Comparison of ENCODE assay signal across 8 cellular contexts in genomic region chr1:9428601-9429368, GRCh38.
A peak's percentile ranks its signal among the peaks of the same experiment; 100 is the strongest.
DNase-seq lines count a peak whose midpoint lies in the region; ATAC-seq lines count a peak whose summit lies in the region.

No MANE protein-coding gene starts in this region.

- H3K27ac ChIP-seq in BLaER1 treated with 17β-estradiol and CSF1 and Interleukin-3, amounts not matched to agents 10 nM and 100 nM: peak overlapping the region; percentile 43 to 90 (median 75); a peak in 21 of 22 replicates

- POLR2A ChIA-PET in activated CD4-positive, alpha-beta T cell treated with anti-CD3 and anti-CD28 coated beads, Interleukin-2, amount 10 ng/mL, durations not matched to agents 7 days and 5 days (lab: Charles Lee): no interaction called here

- H3K27me3 ChIP-seq in BLaER1 treated with 17β-estradiol and CSF1 and Interleukin-3, amounts not matched to agents 10 nM and 100 nM: no peaks in the 10 kb centered on the region

- CTCF ChIA-PET in activated CD4-positive, alpha-beta T cell treated with anti-CD3 and anti-CD28 coated beads, Interleukin-2, amount 10 ng/mL, durations not matched to agents 7 days and 5 days (lab: Charles Lee): interaction anchor here (0.5 to 2.5 kb wide), 2 partner anchors 16 to 196 kb away, joined by 3 to 6 read pairs; no protein-coding TSS in a partner anchor

- DNase-seq in NCI-H526 treated with DMSO at 0.1 percent for 48 hours (lab: John Stamatoyannopoulos, UW): peak; percentile 91
- DNase-seq in activated CD4-positive, alpha-beta T cell treated with anti-CD3 and anti-CD28 coated beads, Interleukin-2, amount 10 ng/mL, durations not matched to agents 7 days and 5 days: peak; percentile 100
- DNase-seq in cortex of kidney (lab: John Stamatoyannopoulos, UW): peak; percentile 92
- peak; percentile 98 to 100 for DNase-seq in left colon
- DNase-seq in stimulated activated CD4-positive, alpha-beta T cell treated with anti-CD3 and anti-CD28 coated beads, Interleukin-1b, Interleukin-23, amount 100 ng/mL, for 4 hours (ENCODE audit: low read depth in 2 of 2): peak; percentile 98 to 99

- H3K4me1 Mint-ChIP-seq in activated CD4-positive, alpha-beta T cell treated with anti-CD3 and anti-CD28 coated beads, Interleukin-2, amount 10 ng/mL, durations not matched to agents 7 days and 5 days: peaks cover 52% of the 10 kb centered on the region

- H3K9me3 ChIP-seq in BLaER1 treated with 17β-estradiol and CSF1 and Interleukin-3, amounts not matched to agents 10 nM and 100 nM (replicated peaks in 1 of 11): no peaks in the 10 kb centered on the region

- no peaks in the 10 kb centered on the region for H3K36me3 ChIP-seq in BLaER1 treated with 17β-estradiol and CSF1 and Interleukin-3, amounts not matched to agents 10 nM and 100 nM

- no peaks in the 10 kb centered on the region for H3K9me3 Mint-ChIP-seq in activated CD4-positive, alpha-beta T cell treated with anti-CD3 and anti-CD28 coated beads, Interleukin-2, amount 10 ng/mL, durations not matched to agents 7 days and 5 days

- peak overlapping the region; percentile 51 to 78 (median 65) for H3K4me3 ChIP-seq in BLaER1 treated with 17β-estradiol and CSF1 and Interleukin-3, amounts not matched to agents 10 nM and 100 nM

- H3K9ac ChIP-seq in BLaER1 treated with 17β-estradiol and CSF1 and Interleukin-3, amounts not matched to agents 10 nM and 100 nM: peak overlapping the region; percentile 63 to 79 (median 70); a peak in 21 of 22 replicates

- H3K27ac Mint-ChIP-seq in activated CD4-positive, alpha-beta T cell treated with anti-CD3 and anti-CD28 coated beads, Interleukin-2, amount 10 ng/mL, durations not matched to agents 7 days and 5 days: peak overlapping the region; percentile 98

- no peaks in the 10 kb centered on the region for H4K20me1 ChIP-seq in BLaER1 treated with 17β-estradiol and CSF1 and Interleukin-3, amounts not matched to agents 10 nM and 100 nM

- ATAC-seq in GM19328 (IDR thresholded peaks at IDR 0.05; ENCODE audit: unreplicated experiment) (peak; percentile 70), HG03520 (IDR thresholded peaks at IDR 0.05; ENCODE audit: unreplicated experiment) (peak; percentile 63), left colon (peak; percentile 97)

- H3K4me1 ChIP-seq in BLaER1 treated with 17β-estradiol and CSF1 and Interleukin-3, amounts not matched to agents 10 nM and 100 nM: peaks cover 47 to 63% (median 58%) of the 10 kb centered on the region in 10 experiments

- H3K27me3 Mint-ChIP-seq in activated CD4-positive, alpha-beta T cell treated with anti-CD3 and anti-CD28 coated beads, Interleukin-2, amount 10 ng/mL, durations not matched to agents 7 days and 5 days: peaks cover 21% of the 10 kb centered on the region

- peak overlapping the region; percentile 94 for H3K4me3 Mint-ChIP-seq in activated CD4-positive, alpha-beta T cell treated with anti-CD3 and anti-CD28 coated beads, Interleukin-2, amount 10 ng/mL, durations not matched to agents 7 days and 5 days

- no peaks in the 10 kb centered on the region for H3K36me3 Mint-ChIP-seq in activated CD4-positive, alpha-beta T cell treated with anti-CD3 and anti-CD28 coated beads, Interleukin-2, amount 10 ng/mL, durations not matched to agents 7 days and 5 days (ENCODE audit: low read depth)

- intact Hi-C loops in left colon (cut with DNase I, micrococcal nuclease): no loop called here

- peak overlapping the region; percentile 83 to 94 (median 90) for H3K4me2 ChIP-seq in BLaER1 treated with 17β-estradiol and CSF1 and Interleukin-3, amounts not matched to agents 10 nM and 100 nM

Comparison
In these comparisons a context has a peak if more than half of its experiments do, and no peak if none do; other contexts are left out.
1. Peak in every context shown above with its lines: DNase-seq, ATAC-seq, H3K4me3 ChIP-seq and H3K27ac ChIP-seq.